ENCODE assay signal across 25 cellular contexts in the genomic region with DNA sequence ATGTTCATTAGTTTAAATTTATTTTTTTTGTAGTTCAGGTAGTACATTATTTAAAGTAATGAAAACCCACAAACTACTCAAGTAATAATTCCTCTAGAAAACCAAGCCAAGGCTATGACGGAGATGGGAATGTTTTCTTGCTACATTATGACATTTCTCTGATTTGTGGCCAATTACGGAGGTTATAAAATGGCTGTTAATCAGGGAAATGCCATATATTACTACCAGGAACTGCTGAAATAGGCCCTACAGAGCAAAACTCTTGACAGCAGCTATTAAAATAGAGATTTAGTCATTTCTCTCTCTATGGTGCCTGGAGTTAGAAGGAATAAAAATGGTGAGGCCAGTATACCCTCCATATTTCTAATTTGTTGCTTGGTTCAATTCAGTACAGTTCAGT.
"Had no signal": no experiment of that assay in that cellular context is flagged by ENCODE, and none has a peak within 500 bp of the region (broad histone marks: within the 10 kb centered on the region; RNA-seq: fewer than 3 reads in every experiment).

No MANE protein-coding gene starts in this region.

- ATAC-seq: heart right ventricle; left cardiac atrium; left ventricle myocardium superior; lower lobe of right lung; natural killer cell; psoas muscle; right cardiac atrium; stimulated activated memory B cell treated with anti-CD40 and anti-IgM and Interleukin-4, amounts not matched to agents 10 μg/mL and 1 μg/mL and 100 μg/mL, for 72 hours; stimulated activated naive CD8-positive, alpha-beta T cell treated with anti-CD3 and anti-CD28 coated beads, Interleukin-15, Interleukin-2, amounts not matched to agents 100 U/mL and 50 U/mL, for 24 hours had no signal

- H3K27ac ChIP-seq: coronary artery, esophagus muscularis mucosa, heart right ventricle, lower lobe of right lung, ovary, psoas muscle, skin epidermis, spleen, testis, tibial artery had no signal

- H3K36me3 ChIP-seq: lower lobe of right lung, ovary, spleen had no signal

- H3K4me1 ChIP-seq: esophagus muscularis mucosa, lower lobe of right lung, spleen, testis, tibial artery had no signal

- DNase-seq: dermis blood vessel endothelial cell; effector memory CD4-positive, alpha-beta T cell; foreskin melanocyte; glutamatergic neuron; heart right ventricle; hippocampal formation; left cardiac atrium; left ventricle myocardium superior; lower lobe of right lung; natural killer cell; occipital lobe; ovary; posterior cingulate gyrus; psoas muscle; spleen; stimulated activated CD4-positive, alpha-beta T cell treated with anti-CD3 and anti-CD28 coated beads, Interleukin-4, amount 100 ng/mL, for 4 hours; stimulated activated naive CD8-positive, alpha-beta T cell treated with anti-CD3 and anti-CD28 coated beads, Interleukin-15, Interleukin-2, amounts not matched to agents 100 U/mL and 50 U/mL, for 24 hours; substantia nigra; testis; tibial artery had no signal

- H3K4me3 ChIP-seq: coronary artery, esophagus muscularis mucosa, heart right ventricle, lower lobe of right lung, ovary, psoas muscle, skin epidermis, spleen, testis, tibial artery had no signal

- H3K27me3 ChIP-seq: esophagus muscularis mucosa, heart right ventricle, ovary, spleen, testis, tibial artery had no signal

- H3K9me3 ChIP-seq: esophagus muscularis mucosa, heart right ventricle, lower lobe of right lung, ovary, psoas muscle, spleen, testis, tibial artery had no signal
